8 cellular contexts compared by ENCODE assay signal in the genomic region with DNA sequence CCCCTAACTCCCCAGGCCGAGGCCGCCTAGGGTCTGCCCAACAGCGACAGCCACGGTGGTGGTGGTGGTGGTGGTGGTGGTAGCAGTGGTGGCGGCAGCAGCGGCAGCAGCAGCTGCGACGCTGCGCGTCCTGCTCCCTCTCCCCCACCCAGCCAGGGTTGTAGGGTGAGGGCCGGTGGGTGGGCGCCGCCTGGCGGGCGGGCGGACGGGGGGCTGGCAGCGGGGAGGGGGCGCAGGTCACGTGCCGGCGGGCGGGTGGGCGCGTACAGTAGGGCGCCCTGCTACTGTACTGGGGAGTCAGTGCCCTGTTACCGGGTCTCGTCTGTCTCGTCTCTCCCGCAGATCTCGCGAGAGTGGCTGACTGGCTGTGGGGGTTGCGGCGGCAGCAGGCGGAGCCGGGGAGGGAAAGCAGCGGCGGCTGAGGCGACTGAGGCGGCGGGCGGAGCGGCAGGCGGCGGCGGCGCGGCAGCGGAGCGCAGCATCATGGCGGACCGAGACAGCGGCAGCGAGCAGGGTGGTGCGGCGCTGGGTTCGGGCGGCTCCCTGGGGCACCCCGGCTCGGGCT. TPM values are rescaled to one million over a fixed set of nuclear protein-coding genes. Genes with fewer than 3 reads are reported as not detected.
DNase-seq lines count a peak whose midpoint lies in the region; ATAC-seq and TF ChIP-seq lines count a peak whose summit lies in the region.

Gene PURA (plus strand): TSS at position 411 of the 565 bp plus-strand sequence. CDS start 73 bp downstream, at position 484.

- DNase-seq in DMS79 (lab: John Stamatoyannopoulos, UW) (peak; percentile 53), PC-9 (peak; percentile 80 to 94), myocyte (ENCODE audit: low read depth) (peak; percentile 96)
- peak; percentile 92 for DNase-seq in Jurkat, Clone E6-1 (ENCODE audit: low read depth, low spot score)
- peak; percentile 97 for DNase-seq in activated T-cell treated with anti-CD3 and anti-CD28 coated beads, Interleukin-2, amount 50 U/mL, for 1 hour
- DNase-seq in stimulated activated CD8-positive, alpha-beta memory T cell treated with anti-CD3 and anti-CD28 coated beads, Interleukin-7, amount 100 ng/mL, for 4 hours (ENCODE audit: low read depth in 2 of 2): peak; percentile 93 to 94

- no peaks in the 10 kb centered on the region for H3K9me3 ChIP-seq in PC-9 (ENCODE audit: insufficient read depth, low read depth)

- peak within 1 kb of the TSS; percentile 76 for H3K4me3 ChIP-seq in Jurkat, Clone E6-1 (ENCODE audit: low read length)
- H3K4me3 ChIP-seq in PC-9: peak within 1 kb of the TSS; percentile 74

- H3K36me3 ChIP-seq in PC-9 (ENCODE audit: low read depth): no peaks in the 10 kb centered on the region

- POLR2A ChIA-PET in PC-9 (lab: Charles Lee; ENCODE audit: unreplicated experiment): no interaction called here

- H3K79me2 ChIP-seq in PC-9 (ENCODE audit: low read depth): peaks cover 93% of the 10 kb centered on the region

- H3K27me3 ChIP-seq in PC-9 (ENCODE audit: insufficient read depth, low read depth): no peaks in the 10 kb centered on the region

- CTCF ChIA-PET in PC-9 (lab: Charles Lee): no interaction called here

- H3F3A ChIP-seq in PC-9 (ENCODE audit: insufficient read depth, low read depth): peaks cover 25% of the 10 kb centered on the region

- peak; percentile 85 for ATAC-seq in GM21717 (IDR thresholded peaks at IDR 0.05; ENCODE audit: unreplicated experiment)
- peak; percentile 96 for ATAC-seq in esophagus mucosa

- H3K4me2 ChIP-seq in PC-9: peak within 1 kb of the TSS; percentile 96

- peak within 1 kb of the TSS; percentile 82 for H2AFZ ChIP-seq in PC-9

- intact Hi-C loops in PC-9 (cut with micrococcal nuclease; ENCODE audit: unreplicated experiment): loop anchor here (2.0 kb wide), 1 partner anchor 31 kb away; no protein-coding TSS in a partner anchor

- H3K27ac ChIP-seq in PC-9: peak within 1 kb of the TSS; percentile 56

- H4K20me1 ChIP-seq in PC-9 (ENCODE audit: insufficient read depth): peaks cover 27% of the 10 kb centered on the region

- BruUV-seq in PC-9 (replicated peaks; lab: Mats Ljungman, UMichigan): no TSS peak

- TF ChIP-seq CTCF in PC-9 (conservative IDR thresholded peaks at IDR 0.05): no peak

- H3K4me1 ChIP-seq in PC-9 (replicated peaks; ENCODE audit: insufficient read depth): peaks cover 51% of the 10 kb centered on the region

- H3K9me2 ChIP-seq in PC-9 (ENCODE audit: insufficient read depth): no peaks in the 10 kb centered on the region

RNA-seq across cellular contexts. Expression of gene PURA, which starts in this region (rescaled TPM):
- polyA plus RNA-seq in Jurkat, Clone E6-1 (2012; ENCODE audit: insufficient read depth, insufficient read length): 9.3 TPM
- total RNA-seq in PC-9 (2021): 13.6 and 17.9 TPM in 2 replicates
- total RNA-seq in esophagus mucosa: 7.3 TPM
- 18.0 and 18.3 TPM in 2 replicates for total RNA-seq in myocyte
- 8.5 TPM for polyA plus RNA-seq in myocyte (2012)

Comparison
In these comparisons a context has a peak if more than half of its experiments do, and no peak if none do; other contexts are left out.
1. Peak in every context shown above with its lines: DNase-seq, ATAC-seq, H3K4me3 ChIP-seq and H3K27ac ChIP-seq.